18 cellular contexts compared by ENCODE assay signal in genomic region chr4:148435654-148436406, GRCh38. TPM values are rescaled to one million over a fixed set of nuclear protein-coding genes. Genes with fewer than 3 reads are reported as not detected.
A peak's percentile ranks its signal among the peaks of the same experiment; 100 is the strongest.
DNase-seq lines count a peak whose midpoint lies in the region; ATAC-seq, FAIRE-seq and TF ChIP-seq lines count a peak whose summit lies in the region.
"Had no signal": no experiment of that assay in that cellular context is flagged by ENCODE, and none has a peak within 500 bp of the region (broad histone marks: within the 10 kb centered on the region; RNA-seq: fewer than 3 reads in every experiment).

No MANE protein-coding gene starts in this region.

- no peak overlapping the region for H3K27ac ChIP-seq in CD4-positive, alpha-beta memory T cell (ENCODE audit: low read depth, low read length)
- H3K27ac ChIP-seq in right cardiac atrium (ENCODE audit: low read length): peak overlapping the region; percentile 50
- no peak overlapping the region for H3K27ac ChIP-seq in neural progenitor cell

- TF ChIP-seq CTCF in bronchial epithelial cell (IDR thresholded peaks at IDR 0.05; ENCODE audit: insufficient read depth, low read length, severe bottlenecking): no peak
- TF ChIP-seq CTCF in neural progenitor cell (IDR thresholded peaks at IDR 0.05): no peak

- H4K20me1 ChIP-seq in neural progenitor cell (ENCODE audit: low read depth): no peaks in the 10 kb centered on the region

- peak; percentile 66 for FAIRE-seq in bronchial epithelial cell (lab: Jason Lieb, UNC)
- FAIRE-seq: HepG2 had no signal

- POLR2A ChIA-PET in CD4-positive, alpha-beta memory T cell (lab: Charles Lee; ENCODE audit: partially characterized antibody): interaction anchor here (1.2 to 5.2 kb wide), 2 partner anchors 7 to 60 kb away, joined by 4 to 28 read pairs; partner anchors contain the start of gene NR3C2

- H3K4me1 Mint-ChIP-seq in CD4-positive, alpha-beta memory T cell: peaks cover 62 to 91% (median 72%) of the 10 kb centered on the region in 4 donors
- no peaks in the 10 kb centered on the region for H3K4me1 Mint-ChIP-seq in neural progenitor cell

- peak; percentile 29 to 48 for ATAC-seq in right cardiac atrium
- no peak for ATAC-seq in HG03457 (IDR thresholded peaks at IDR 0.05; ENCODE audit: unreplicated experiment)
- ATAC-seq: HepG2 had no signal

- H3K79me2 ChIP-seq in neural progenitor cell (ENCODE audit: low read depth): no peaks in the 10 kb centered on the region

- peak overlapping the region; percentile 4 to 80 (median 50) for H3K4me3 Mint-ChIP-seq in CD4-positive, alpha-beta memory T cell
- no peak overlapping the region for H3K4me3 Mint-ChIP-seq in neural progenitor cell

- peaks cover 83% of the 10 kb centered on the region for H3K4me1 ChIP-seq in CD4-positive, alpha-beta memory T cell (ENCODE audit: insufficient read depth, low read length)
- H3K4me1 ChIP-seq in right cardiac atrium (ENCODE audit: control insufficient read depth, insufficient read depth, low read length) (peaks cover 4% of the 10 kb centered on the region), neural progenitor cell (no peaks in the 10 kb centered on the region)

- peak overlapping the region in 1 of 7 donors; percentile 4 for H3K27ac Mint-ChIP-seq in CD4-positive, alpha-beta memory T cell
- H3K27ac Mint-ChIP-seq in neural progenitor cell: no peak overlapping the region

- intact Hi-C loops in CD4-positive, alpha-beta memory T cell (cut with micrococcal nuclease): no loop called here
- intact Hi-C loops in right cardiac atrium (cut with DNase I): no loop called here

- no peaks in the 10 kb centered on the region for H3K36me3 ChIP-seq in CD4-positive, alpha-beta memory T cell (ENCODE audit: insufficient read depth, low read length)
- H3K36me3 ChIP-seq in bronchial epithelial cell (ENCODE audit: control insufficient read depth, insufficient read depth, low read length) (no peaks in the 10 kb centered on the region), neural progenitor cell (no peaks in the 10 kb centered on the region)
- H3K36me3 ChIP-seq: MG63 had no signal

- no peaks in the 10 kb centered on the region for H3K27me3 Mint-ChIP-seq in CD4-positive, alpha-beta memory T cell
- H3K27me3 Mint-ChIP-seq in neural progenitor cell (ENCODE audit: insufficient read depth, low read depth): peaks cover 15% of the 10 kb centered on the region

- no peak overlapping the region for H3K4me2 ChIP-seq in neural progenitor cell

- no peak overlapping the region for H3K4me3 ChIP-seq in CD4-positive, alpha-beta memory T cell (ENCODE audit: low read length in 2 of 2)
- H3K4me3 ChIP-seq in bronchial epithelial cell (ENCODE audit: low read depth, low read length) (no peak overlapping the region), right cardiac atrium (ENCODE audit: low read length) (no peak overlapping the region), neural progenitor cell (no peak overlapping the region)
- H3K4me3 ChIP-seq: MG63 had no signal

- no peaks in the 10 kb centered on the region for H3F3A ChIP-seq in neural progenitor cell (ENCODE audit: low read depth)

- no peaks in the 10 kb centered on the region for H3K27me3 ChIP-seq in CD4-positive, alpha-beta memory T cell (ENCODE audit: insufficient read depth, low read length)
- H3K27me3 ChIP-seq in bronchial epithelial cell (ENCODE audit: control insufficient read depth, insufficient read depth, low read length): peaks cover 2% of the 10 kb centered on the region
- H3K27me3 ChIP-seq in right cardiac atrium (ENCODE audit: control insufficient read depth, insufficient read depth): no peaks in the 10 kb centered on the region
- peaks cover 19% of the 10 kb centered on the region for H3K27me3 ChIP-seq in neural progenitor cell

- no peaks in the 10 kb centered on the region for H3K9me3 ChIP-seq in CD4-positive, alpha-beta memory T cell (ENCODE audit: control insufficient read depth in 1 of 2, low read length in 2 of 2)
- H3K9me3 ChIP-seq in right cardiac atrium (ENCODE audit: control insufficient read depth, low read length) (no peaks in the 10 kb centered on the region), neural progenitor cell (ENCODE audit: low read depth) (no peaks in the 10 kb centered on the region)
- H3K9me3 ChIP-seq: MG63 had no signal

- H3K9ac ChIP-seq in neural progenitor cell: no peak overlapping the region

- WGBS in right cardiac atrium: 73% methylated on average over 16 of the region's 16 CpGs

- H2AFZ ChIP-seq in neural progenitor cell (replicated peaks): peak overlapping the region; percentile 9

- peaks cover 22 to 23% of the 10 kb centered on the region in 2 donors for H3K36me3 Mint-ChIP-seq in CD4-positive, alpha-beta memory T cell
- H3K36me3 Mint-ChIP-seq in neural progenitor cell: no peaks in the 10 kb centered on the region

- CTCF ChIA-PET in CD4-positive, alpha-beta memory T cell (lab: Charles Lee; ENCODE audit: partially characterized antibody): interaction anchor here (1.2 to 2.1 kb wide), 2 partner anchors 8 to 379 kb away, joined by 3 to 6 read pairs; no protein-coding TSS in a partner anchor

- DNase-seq in CD4-positive, alpha-beta memory T cell: no peak
- DNase-seq in bronchial epithelial cell (ENCODE audit: low read depth) (no peak), right cardiac atrium (peak in 2 of 3 donors; percentile 34 to 53), neural progenitor cell (ENCODE audit: low spot score) (no peak), 8988T (no peak), mesenteric fat pad (ENCODE audit: low spot score) (no peak)
- DNase-seq in stimulated activated CD4-positive, alpha-beta T cell treated with anti-CD3 and anti-CD28 coated beads, Interleukin-4, amount 100 ng/mL, for 1 hour: no peak
- DNase-seq: AML-193; CD4-positive, CD25-positive, alpha-beta regulatory T cell; MG63; NCI-H1092 treated with DMSO at 0.1 percent for 48 hours; NCI-H187; NCI-H2171; NCI-H446 treated with DMSO at 0.1 percent for 48 hours; NCI-H774; SHP77 had no signal

- no peaks in the 10 kb centered on the region for H3K9me3 Mint-ChIP-seq in CD4-positive, alpha-beta memory T cell
- no peaks in the 10 kb centered on the region for H3K9me3 Mint-ChIP-seq in neural progenitor cell

RNA-seq across cellular contexts. Expression of gene NR3C2, which starts 6.4 kb away (rescaled TPM):
- total RNA-seq in CD4-positive, alpha-beta memory T cell: 10 to 100 TPM; 46.0 to 50.9 TPM
- polyA plus RNA-seq in CD4-positive, alpha-beta memory T cell: 1 to 10 TPM; 4.9 to 7.6 TPM
- total RNA-seq in bronchial epithelial cell (0.77 and 0.79 TPM in 2 replicates), right cardiac atrium (10 to 100 TPM; 19.8 to 27.9 (median 25.1) TPM), neural progenitor cell (ENCODE audit: low replicate concordance) (0.73 and 0.84 TPM in 2 replicates), mesenteric fat pad (7.1 TPM)
- polyA plus RNA-seq in right cardiac atrium: 5.9 TPM

Comparison
In these comparisons a context has a peak if more than half of its experiments do, and no peak if none do; other contexts are left out.
1. DNase-seq: peak in right cardiac atrium (2 of 3); none in CD4-positive, alpha-beta memory T cell (0 of 5), bronchial epithelial cell (single experiment), neural progenitor cell (single experiment), 8988T (single experiment), stimulated activated CD4-positive, alpha-beta T cell treated with anti-CD3 and anti-CD28 coated beads, Interleukin-4, amount 100 ng/mL, for 1 hour (single experiment) and mesenteric fat pad (single experiment).